Comparison of ENCODE assay signal across 17 cellular contexts in the genomic region with DNA sequence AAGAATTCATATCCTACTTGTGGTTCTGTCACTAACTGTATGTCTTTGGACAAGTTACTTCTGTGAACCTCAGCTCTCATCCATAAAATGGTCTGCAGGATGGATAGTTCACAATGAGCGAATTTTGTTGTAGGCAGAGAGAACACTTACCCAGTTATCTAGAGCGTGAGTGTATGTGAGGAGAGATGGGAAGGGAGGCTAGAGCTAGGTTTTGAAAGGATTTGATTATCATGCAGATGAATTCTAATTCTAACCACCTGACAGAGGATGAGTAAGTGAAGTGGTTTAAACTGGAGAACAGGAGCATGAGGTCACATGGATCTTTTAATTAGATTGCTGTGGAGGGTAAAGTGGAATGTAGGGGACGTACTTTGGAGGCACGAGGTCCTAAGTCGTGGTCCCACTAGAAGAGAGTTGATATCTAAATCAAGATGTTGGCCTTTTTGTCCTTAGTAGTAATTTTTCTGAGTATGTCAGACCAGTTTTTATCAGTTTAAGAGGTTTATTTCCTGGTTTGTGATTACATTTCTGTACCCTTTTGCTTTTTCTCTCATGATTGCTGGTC. TPM values are rescaled to one million over a fixed set of nuclear protein-coding genes. Genes with fewer than 3 reads are reported as not detected.
DNase-seq lines count a peak whose midpoint lies in the region; ATAC-seq and TF ChIP-seq lines count a peak whose summit lies in the region.
"Had no signal": no experiment of that assay in that cellular context is flagged by ENCODE, and none has a peak within 500 bp of the region (broad histone marks: within the 10 kb centered on the region; RNA-seq: fewer than 3 reads in every experiment).

No MANE protein-coding gene starts in this region.

- peak overlapping the region; percentile 56 for H3K4me3 Mint-ChIP-seq in activated naive CD4-positive, alpha-beta T cell treated with anti-CD3 and anti-CD28 coated beads, Interleukin-2, amount 50 U/mL, for 24 hours
- H3K4me3 Mint-ChIP-seq in glutamatergic neuron (ENCODE audit: unreplicated experiment) (peak overlapping the region; percentile 11), progenitor cell of endocrine pancreas (ENCODE audit: low read depth) (no peak overlapping the region)
- no peak overlapping the region for H3K4me3 Mint-ChIP-seq in activated T-cell treated with anti-CD3 and anti-CD28 coated beads, Interleukin-2, amount 50 U/mL, for 72 hours

- H3K4me1 Mint-ChIP-seq in activated naive CD4-positive, alpha-beta T cell treated with anti-CD3 and anti-CD28 coated beads, Interleukin-2, amount 50 U/mL, for 24 hours = peaks cover 78% of the 10 kb centered on the region
- H3K4me1 Mint-ChIP-seq in glutamatergic neuron (ENCODE audit: low read depth, unreplicated experiment) (peaks cover 35% of the 10 kb centered on the region), progenitor cell of endocrine pancreas (ENCODE audit: low read depth) (peaks cover 39% of the 10 kb centered on the region)
- peaks cover 62% of the 10 kb centered on the region for H3K4me1 Mint-ChIP-seq in activated T-cell treated with anti-CD3 and anti-CD28 coated beads, Interleukin-2, amount 50 U/mL, for 72 hours (ENCODE audit: low read depth)

- peak overlapping the region; percentile 3 for H3K27ac Mint-ChIP-seq in activated naive CD4-positive, alpha-beta T cell treated with anti-CD3 and anti-CD28 coated beads, Interleukin-2, amount 50 U/mL, for 24 hours
- H3K27ac Mint-ChIP-seq in glutamatergic neuron (ENCODE audit: unreplicated experiment) (no peak overlapping the region), progenitor cell of endocrine pancreas (peak overlapping the region; percentile 6)
- no peak overlapping the region for H3K27ac Mint-ChIP-seq in activated T-cell treated with anti-CD3 and anti-CD28 coated beads, Interleukin-2, amount 50 U/mL, for 72 hours
- H3K27ac Mint-ChIP-seq: activated naive CD4-positive, alpha-beta T cell treated with anti-CD3 and anti-CD28 coated beads, Interleukin-2, amount 50 U/mL, for 72 hours; IgD-negative memory B cell had no signal

- no peaks in the 10 kb centered on the region for H3K9me3 Mint-ChIP-seq in activated naive CD4-positive, alpha-beta T cell treated with anti-CD3 and anti-CD28 coated beads, Interleukin-2, amount 50 U/mL, for 24 hours
- H3K9me3 Mint-ChIP-seq in glutamatergic neuron (ENCODE audit: unreplicated experiment) (peaks cover 8% of the 10 kb centered on the region), progenitor cell of endocrine pancreas (ENCODE audit: low read depth) (no peaks in the 10 kb centered on the region)
- no peaks in the 10 kb centered on the region for H3K9me3 Mint-ChIP-seq in activated T-cell treated with anti-CD3 and anti-CD28 coated beads, Interleukin-2, amount 50 U/mL, for 72 hours
- H3K9me3 Mint-ChIP-seq: activated naive CD4-positive, alpha-beta T cell treated with anti-CD3 and anti-CD28 coated beads, Interleukin-2, amount 50 U/mL, for 72 hours; IgD-negative memory B cell had no signal

- H3K36me3 Mint-ChIP-seq in activated naive CD4-positive, alpha-beta T cell treated with anti-CD3 and anti-CD28 coated beads, Interleukin-2, amount 50 U/mL, for 24 hours = peaks cover 4% of the 10 kb centered on the region
- H3K36me3 Mint-ChIP-seq in glutamatergic neuron (ENCODE audit: unreplicated experiment) (no peaks in the 10 kb centered on the region), progenitor cell of endocrine pancreas (ENCODE audit: insufficient read depth) (no peaks in the 10 kb centered on the region)
- peaks cover 0 to 5% of the 10 kb centered on the region in 2 donors for H3K36me3 Mint-ChIP-seq in activated T-cell treated with anti-CD3 and anti-CD28 coated beads, Interleukin-2, amount 50 U/mL, for 72 hours (ENCODE audit: insufficient read depth in 2 of 2)

- no peak for ATAC-seq in HG03469 (IDR thresholded peaks at IDR 0.05; ENCODE audit: unreplicated experiment)
- ATAC-seq in activated T-cell treated with anti-CD3 and anti-CD28 coated beads, Interleukin-2, amount 50 U/mL, for 72 hours (replicated peaks in 1 of 2) = no peak
- ATAC-seq: activated naive CD4-positive, alpha-beta T cell treated with anti-CD3 and anti-CD28 coated beads, Interleukin-2, amount 50 U/mL, for 72 hours; esophagus mucosa; psoas muscle; upper lobe of right lung had no signal

- no peak for DNase-seq in activated naive CD4-positive, alpha-beta T cell treated with anti-CD3 and anti-CD28 coated beads, Interleukin-2, amount 50 U/mL, for 16 hours
- DNase-seq in RKO (ENCODE audit: low spot score) (peak; percentile 11), glutamatergic neuron (no peak), progenitor cell of endocrine pancreas (ENCODE audit: low spot score, unreplicated experiment) (no peak), T-helper 9 cell (no peak)
- no peak for DNase-seq in activated T-cell treated with anti-CD3 and anti-CD28 coated beads, Interleukin-2, amount 50 U/mL, for 72 hours
- DNase-seq: NCI-H1694; NCI-H526 treated with DMSO at 0.1 percent for 48 hours; psoas muscle; SHP77; stimulated activated CD4-positive, alpha-beta T cell treated with anti-CD3 and anti-CD28 coated beads, Interleukin-1b, Interleukin-23, amount 100 ng/mL, for 48 hours; upper lobe of right lung had no signal

- TF ChIP-seq CTCF in glutamatergic neuron (IDR thresholded peaks at IDR 0.05; ENCODE audit: partially characterized antibody, unreplicated experiment) = no peak
- TF ChIP-seq CTCF in progenitor cell of endocrine pancreas (IDR thresholded peaks at IDR 0.05; ENCODE audit: unreplicated experiment) = no peak

- no peaks in the 10 kb centered on the region for H3K27me3 Mint-ChIP-seq in activated naive CD4-positive, alpha-beta T cell treated with anti-CD3 and anti-CD28 coated beads, Interleukin-2, amount 50 U/mL, for 24 hours
- H3K27me3 Mint-ChIP-seq in glutamatergic neuron (ENCODE audit: unreplicated experiment) (peaks cover 5% of the 10 kb centered on the region), progenitor cell of endocrine pancreas (no peaks in the 10 kb centered on the region)
- no peaks in the 10 kb centered on the region for H3K27me3 Mint-ChIP-seq in activated T-cell treated with anti-CD3 and anti-CD28 coated beads, Interleukin-2, amount 50 U/mL, for 72 hours (ENCODE audit: low read depth)
- H3K27me3 Mint-ChIP-seq: IgD-negative memory B cell had no signal

RNA-seq across cellular contexts. Expression of a gene that starts 5.0 kb away (rescaled TPM):
- 51.7 TPM for total RNA-seq in glutamatergic neuron (ENCODE audit: unreplicated experiment)
- 57.1 and 58.0 TPM in 2 replicates for total RNA-seq in progenitor cell of endocrine pancreas
- total RNA-seq in activated T-cell treated with anti-CD3 and anti-CD28 coated beads, Interleukin-2, amount 50 U/mL, for 72 hours = 10 to 100 TPM; 27.6 to 31.3 TPM

Comparison
In these comparisons a context has a peak if more than half of its experiments do, and no peak if none do; other contexts are left out.
1. H3K27ac Mint-ChIP-seq: peak in activated naive CD4-positive, alpha-beta T cell treated with anti-CD3 and anti-CD28 coated beads, Interleukin-2, amount 50 U/mL, for 24 hours (single experiment) and progenitor cell of endocrine pancreas (single experiment); none in glutamatergic neuron (single experiment) and activated T-cell treated with anti-CD3 and anti-CD28 coated beads, Interleukin-2, amount 50 U/mL, for 72 hours (single experiment).
2. H3K4me3 Mint-ChIP-seq: peak in activated naive CD4-positive, alpha-beta T cell treated with anti-CD3 and anti-CD28 coated beads, Interleukin-2, amount 50 U/mL, for 24 hours (single experiment) and glutamatergic neuron (single experiment); none in progenitor cell of endocrine pancreas (single experiment) and activated T-cell treated with anti-CD3 and anti-CD28 coated beads, Interleukin-2, amount 50 U/mL, for 72 hours (0 of 2).